8 cellular contexts compared by ENCODE assay signal in the genomic region with DNA sequence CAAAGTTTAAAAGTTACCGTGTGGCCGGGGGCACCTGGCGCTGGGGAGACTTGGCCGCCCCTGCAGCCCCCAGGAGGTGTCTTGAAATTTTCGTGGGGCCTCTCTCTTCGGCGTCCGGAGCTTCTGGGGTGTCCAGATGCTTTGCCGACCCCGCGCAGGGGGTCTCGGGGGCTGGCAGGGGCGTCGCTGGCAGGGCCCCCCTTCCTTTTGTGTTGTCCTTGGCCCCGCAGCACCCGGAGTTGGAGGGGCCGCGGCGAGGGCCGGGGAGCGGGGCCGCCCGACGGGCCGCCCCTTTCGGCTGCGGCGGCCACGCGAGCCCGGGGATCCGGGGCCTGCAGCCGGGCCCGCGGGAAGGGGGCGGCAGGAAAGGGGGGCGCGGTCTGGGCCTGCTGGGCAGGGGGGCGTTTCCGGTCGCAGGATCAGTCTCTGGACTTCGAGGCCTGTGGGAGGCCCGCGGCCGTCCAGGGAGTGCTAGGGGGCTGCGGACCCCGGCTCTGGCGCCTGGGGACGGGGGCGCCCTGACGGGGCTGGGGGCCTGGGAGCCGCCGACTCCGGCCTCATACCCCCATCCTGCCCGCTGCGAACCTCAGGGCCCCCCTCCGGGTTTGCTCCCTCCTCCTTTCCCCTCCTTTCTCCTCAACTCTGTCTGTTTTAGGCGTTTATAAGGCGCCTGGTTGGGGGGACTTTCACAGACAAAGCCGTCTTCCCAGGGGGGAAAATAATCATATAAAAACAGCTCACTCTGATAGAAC. TPM values are rescaled to one million over a fixed set of nuclear protein-coding genes. Genes with fewer than 3 reads are reported as not detected.
DNase-seq lines count a peak whose midpoint lies in the region; ATAC-seq, FAIRE-seq and TF ChIP-seq lines count a peak whose summit lies in the region.

No MANE protein-coding gene starts in this region.

- no peaks in the 10 kb centered on the region for H3K9me2 ChIP-seq in DOHH2 (replicated peaks; ENCODE audit: control insufficient read depth, low read length)

- DNase-seq in GM12878 (ENCODE audit: low read depth, low spot score) (no peak), iPS-NIHi7 (ENCODE audit: extremely low spot score) (peak; percentile 69), GF-D8 (lab: John Stamatoyannopoulos, UW) (no peak), islet precursor cell (no peak)
- peak; percentile 5 for DNase-seq in stimulated activated naive B cell treated with anti-CD40 and anti-IgM and Interleukin-4, amounts not matched to agents 10 μg/mL and 1 μg/mL and 100 μg/mL, for 72 hours

- H3K4me3 Mint-ChIP-seq in stimulated activated naive B cell treated with anti-CD40 and anti-IgM and Interleukin-4, amounts not matched to agents 10 μg/mL and 1 μg/mL and 100 μg/mL, for 72 hours: peak overlapping the region; percentile 84 to 85

- H3K4me1 ChIP-seq in DOHH2 (ENCODE audit: control insufficient read depth, low read length): peaks cover 16% of the 10 kb centered on the region
- peaks cover 25% of the 10 kb centered on the region for H3K4me1 ChIP-seq in KMS-11 (ENCODE audit: low read depth, poor library complexity, severe bottlenecking)
- H3K4me1 ChIP-seq in GM12878 (ENCODE audit: control insufficient read depth, insufficient read depth, low read length): peaks cover 4% of the 10 kb centered on the region

- TF ChIP-seq POLR2A in GM12878 (IDR thresholded peaks at IDR 0.05; ENCODE audit: low read depth, low read length): no peak

- H3K27ac ChIP-seq in DOHH2 (ENCODE audit: low read depth, low read length): peak overlapping the region; percentile 49
- peak overlapping the region; percentile 85 for H3K27ac ChIP-seq in KMS-11
- peak overlapping the region; percentile 91 for H3K27ac ChIP-seq in GM12878 (ENCODE audit: control insufficient read depth, insufficient read depth)

- 0 out of 3 replicates have a peak, but pooled peaks have one; percentile 3 for ATAC-seq in GM12878
- ATAC-seq in stimulated activated naive B cell treated with anti-CD40 and anti-IgM and Interleukin-4, amounts not matched to agents 10 μg/mL and 1 μg/mL and 100 μg/mL, for 72 hours (replicated peaks): peak; percentile 2 to 8
- ATAC-seq in HG02623 (IDR thresholded peaks at IDR 0.05; ENCODE audit: unreplicated experiment): no peak

- H2AFZ ChIP-seq in KMS-11 (ENCODE audit: low read depth) (peak overlapping the region; percentile 81), GM12878 (ENCODE audit: control insufficient read depth, low read depth, low read length) (no peak overlapping the region; the same call in 1 of the 2 replicates)

- BruUV-seq in GM12878 (replicated peaks; lab: Mats Ljungman, UMichigan): no TSS peak

- TF ChIP-seq EP300 in GM12878 (IDR thresholded peaks at IDR 0.05; ENCODE audit: borderline replicate concordance in 1 of 2, control insufficient read depth in 1 of 2, low read depth in 2 of 2, low read length in 2 of 2): no peak

- no peaks in the 10 kb centered on the region for H3K9me3 Mint-ChIP-seq in stimulated activated naive B cell treated with anti-CD40 and anti-IgM and Interleukin-4, amounts not matched to agents 10 μg/mL and 1 μg/mL and 100 μg/mL, for 72 hours

- H3K9ac ChIP-seq in KMS-11 (peak overlapping the region; percentile 99), GM12878 (ENCODE audit: control insufficient read depth, insufficient read depth, low read length) (peak overlapping the region; percentile 99)

- no peaks in the 10 kb centered on the region for H3K9me3 ChIP-seq in DOHH2 (ENCODE audit: control insufficient read depth, insufficient read depth, low read length)
- no peaks in the 10 kb centered on the region for H3K9me3 ChIP-seq in GM12878 (replicated peaks; ENCODE audit: control insufficient read depth, insufficient read depth, low read length)

- H3K27me3 Mint-ChIP-seq in stimulated activated naive B cell treated with anti-CD40 and anti-IgM and Interleukin-4, amounts not matched to agents 10 μg/mL and 1 μg/mL and 100 μg/mL, for 72 hours: no peaks in the 10 kb centered on the region

- H3K4me2 ChIP-seq in DOHH2 (ENCODE audit: low read length) (peak overlapping the region; percentile 93), KMS-11 (peak overlapping the region; percentile 99), GM12878 (ENCODE audit: control insufficient read depth, insufficient read depth) (peak overlapping the region; percentile 71)

- peaks cover 0 to 13% of the 10 kb centered on the region in 2 donors for H3K36me3 Mint-ChIP-seq in stimulated activated naive B cell treated with anti-CD40 and anti-IgM and Interleukin-4, amounts not matched to agents 10 μg/mL and 1 μg/mL and 100 μg/mL, for 72 hours

- intact Hi-C loops in GM12878 (cut with micrococcal nuclease; ENCODE audit: unreplicated experiment): loop anchor here (5.0 kb wide), 1 partner anchor 210 kb away; a partner anchor contains a TSS

- RAD21 ChIA-PET in GM12878 (lab: Charles Lee; ENCODE audit: unreplicated experiment): interaction anchor here (0.5 to 1.3 kb wide), 9 partner anchors 16 to 379 kb away, joined by 3 to 14 read pairs (median 4); a partner anchor contains a TSS

- TF ChIP-seq CTCF in DOHH2 (IDR thresholded peaks at IDR 0.05; ENCODE audit: low read depth, low read length, poor library complexity, severe bottlenecking) (no peak), KMS-11 (conservative IDR thresholded peaks at IDR 0.05; ENCODE audit: low read depth, low read length) (no peak), GM12878 (IDR thresholded peaks at IDR 0.05 in 2 of 3, conservative IDR thresholded peaks at IDR 0.05 in 1 of 3; ENCODE audit: control insufficient read depth in 2 of 3, extremely low read depth in 1 of 3, insufficient read depth in 1 of 3, low read depth in 3 of 3, low read length in 3 of 3) (no peak)

- H3K4me1 Mint-ChIP-seq in stimulated activated naive B cell treated with anti-CD40 and anti-IgM and Interleukin-4, amounts not matched to agents 10 μg/mL and 1 μg/mL and 100 μg/mL, for 72 hours: peaks cover 24 to 40% of the 10 kb centered on the region in 2 donors

- CTCF ChIA-PET in GM12878 (lab: Yijun Ruan, JAX): interaction anchor here (0.7 to 1.7 kb wide), 11 partner anchors 10 to 656 kb away, joined by 3 to 7 read pairs (median 3); a partner anchor contains a TSS

- H3K27ac Mint-ChIP-seq in stimulated activated naive B cell treated with anti-CD40 and anti-IgM and Interleukin-4, amounts not matched to agents 10 μg/mL and 1 μg/mL and 100 μg/mL, for 72 hours: peak overlapping the region; percentile 92

- FAIRE-seq in GM12878 (lab: Jason Lieb, UNC): no peak

- no peaks in the 10 kb centered on the region for H3F3A ChIP-seq in DOHH2 (ENCODE audit: control insufficient read depth, insufficient read depth)

- under 1% methylated on average over 51 of the region's 60 CpGs for WGBS in GM12878 (ENCODE audit: insufficient coverage, insufficient replicate concordance, low lambda C conversion rate, missing lambda C conversion rate)

- no peak for TF ChIP-seq RAD21 in GM12878 (IDR thresholded peaks at IDR 0.05; ENCODE audit: insufficient read depth, low read depth, low read length)

- H3K36me3 ChIP-seq in DOHH2 (ENCODE audit: control insufficient read depth, low read length): peaks cover 20% of the 10 kb centered on the region
- H3K36me3 ChIP-seq in KMS-11 (ENCODE audit: insufficient read depth): no peaks in the 10 kb centered on the region
- H3K36me3 ChIP-seq in GM12878 (ENCODE audit: control insufficient read depth in 2 of 2, insufficient read depth in 2 of 2, low read length in 1 of 2): no peaks in the 10 kb centered on the region; a peak in 1 of 4 replicates

- SMC1A ChIA-PET in GM12878 (lab: Charles Lee; ENCODE audit: uncharacterized antibody, unreplicated experiment): interaction anchor here (0.7 to 1.7 kb wide), 3 partner anchors 10 to 16 kb away, joined by 3 to 4 read pairs (median 3); a partner anchor contains a TSS

- H4K20me1 ChIP-seq in DOHH2 (ENCODE audit: control insufficient read depth, insufficient read depth, low read depth, low read length) (0 out of 2 replicates have a peak, but pooled peaks cover 9% of the 10 kb centered on the region), KMS-11 (ENCODE audit: insufficient read depth) (no peaks in the 10 kb centered on the region), GM12878 (ENCODE audit: control insufficient read depth, insufficient read depth) (no peaks in the 10 kb centered on the region)

- peaks cover 65% of the 10 kb centered on the region for H3K79me2 ChIP-seq in DOHH2 (ENCODE audit: control insufficient read depth, low read length)
- H3K79me2 ChIP-seq in KMS-11 (ENCODE audit: insufficient read depth, low read depth): peaks cover 66% of the 10 kb centered on the region
- peaks cover 52% of the 10 kb centered on the region for H3K79me2 ChIP-seq in GM12878 (ENCODE audit: control insufficient read depth, insufficient read depth, low read length)

- peak overlapping the region; percentile 90 for H3K4me3 ChIP-seq in DOHH2 (ENCODE audit: low read length)
- no peak overlapping the region for H3K4me3 ChIP-seq in KMS-11 (IDR thresholded peaks at IDR 0.05; ENCODE audit: insufficient read depth, low read depth, low read length)
- H3K4me3 ChIP-seq in GM12878: peak overlapping the region; percentile 93

- POLR2A ChIA-PET in GM12878 (lab: Charles Lee): interaction anchor here (1.0 to 3.3 kb wide), 5 partner anchors 14 to 287 kb away, joined by 3 to 19 read pairs (median 6); a partner anchor contains a TSS

- no peaks in the 10 kb centered on the region for H3K27me3 ChIP-seq in DOHH2 (ENCODE audit: control insufficient read depth, low read length)
- no peaks in the 10 kb centered on the region for H3K27me3 ChIP-seq in KMS-11 (ENCODE audit: insufficient read depth, low read depth)
- H3K27me3 ChIP-seq in GM12878 (replicated peaks in 1 of 2; ENCODE audit: control insufficient read depth in 2 of 2, insufficient read depth in 2 of 2, low read length in 1 of 2): no peaks in the 10 kb centered on the region

- in situ Hi-C loops in GM12878 (cut with MboI): no loop called here

RNA-seq across cellular contexts. Expression of a gene that starts 0.9 kb away (rescaled TPM):
- total RNA-seq in GM12878 (2013; cell fraction: nucleolus; rRNA removed): 48.7 and 51.1 TPM in 2 replicates
- total RNA-seq in GM12878 (2014; rRNA removed): 30.8 and 37.1 TPM in 2 replicates
- total RNA-seq in GM12878 (2014; rRNA removed; fragmentation: Illumina TruSeq; extraction: Trizol): 21.7 and 23.6 TPM in 2 replicates
- 50.0 and 52.3 TPM in 2 replicates for total RNA-seq in GM12878 (2021)
- 10.2 TPM for polyA plus RNA-seq in GM12878 (2011; ENCODE audit: low read depth)
- polyA plus RNA-seq in GM12878 (2011; rRNA removed): 10.2 and 21.3 TPM in 2 replicates
- 18.3 and 25.4 TPM in 2 replicates for polyA plus RNA-seq in GM12878 (2011; cell fraction: cytosol; rRNA removed)
- polyA plus RNA-seq in GM12878 (2011; cell fraction: nucleus; rRNA removed): 52.6 and 69.5 TPM in 2 replicates
- 21.1 and 24.8 TPM in 2 replicates for polyA plus RNA-seq in GM12878 (2012)
- polyA plus RNA-seq in GM12878 (2014; fragmentation: Illumina TruSeq; extraction: Trizol): 11.5 and 24.7 TPM in 2 replicates
- under 1 TPM; 0.26 to 0.34 TPM for polyA plus RNA-seq in GM12878 (2014; fragmentation: Nextera tagmentation; extraction: Ambion mirVana)
- 39.0 and 47.9 TPM in 2 replicates for polyA plus RNA-seq in GM12878 (2014; rRNA removed)
- 1 to 10 TPM; 4.4 to 5.4 TPM for polyA plus RNA-seq in GM12878 (2016; fragmentation: Nextera tagmentation; extraction: Ambion mirVana)
- polyA minus RNA-seq in GM12878 (2011; rRNA and poly(A)+ RNA removed): 18.4 and 31.2 TPM in 2 replicates
- 13.2 and 14.3 TPM in 2 replicates for polyA minus RNA-seq in GM12878 (2011; cell fraction: cytosol; rRNA and poly(A)+ RNA removed)
- 8.5 and 15.5 TPM in 2 replicates for polyA minus RNA-seq in GM12878 (2011; cell fraction: nucleus; rRNA and poly(A)+ RNA removed)

RNA-seq across cellular contexts. Expression of a gene that starts 16.2 kb away (rescaled TPM):
- total RNA-seq in GM12878 (2013; cell fraction: nucleolus; rRNA removed): 33.3 and 37.6 TPM in 2 replicates
- total RNA-seq in GM12878 (2014; rRNA removed): 52.2 and 65.3 TPM in 2 replicates
- total RNA-seq in GM12878 (2014; rRNA removed; fragmentation: Illumina TruSeq; extraction: Trizol): 36.1 and 40.3 TPM in 2 replicates
- total RNA-seq in GM12878 (2021): 103 and 109 TPM in 2 replicates
- polyA plus RNA-seq in GM12878 (2011; ENCODE audit: low read depth): 18.4 TPM
- 34.3 and 55.1 TPM in 2 replicates for polyA plus RNA-seq in GM12878 (2011; rRNA removed)
- polyA plus RNA-seq in GM12878 (2011; cell fraction: cytosol; rRNA removed): 94.6 and 118 TPM in 2 replicates
- 86.8 and 134 TPM in 2 replicates for polyA plus RNA-seq in GM12878 (2011; cell fraction: nucleus; rRNA removed)
- 33.3 and 36.4 TPM in 2 replicates for polyA plus RNA-seq in GM12878 (2012)
- 31.6 and 41.7 TPM in 2 replicates for polyA plus RNA-seq in GM12878 (2014; fragmentation: Illumina TruSeq; extraction: Trizol)
- 1 to 10 TPM; 2.5 to 9.1 TPM for polyA plus RNA-seq in GM12878 (2014; fragmentation: Nextera tagmentation; extraction: Ambion mirVana)
- polyA plus RNA-seq in GM12878 (2014; rRNA removed): 82.2 and 99.1 TPM in 2 replicates
- 10 to 100 TPM; 77.1 to 80.8 TPM for polyA plus RNA-seq in GM12878 (2016; fragmentation: Nextera tagmentation; extraction: Ambion mirVana)
- polyA minus RNA-seq in GM12878 (2011; rRNA and poly(A)+ RNA removed): 67.0 and 100 TPM in 2 replicates
- 36.2 and 43.8 TPM in 2 replicates for polyA minus RNA-seq in GM12878 (2011; cell fraction: cytosol; rRNA and poly(A)+ RNA removed)
- 17.5 and 34.1 TPM in 2 replicates for polyA minus RNA-seq in GM12878 (2011; cell fraction: nucleus; rRNA and poly(A)+ RNA removed)

Comparison
In these comparisons a context has a peak if more than half of its experiments do, and no peak if none do; other contexts are left out.
1. DNase-seq: peak in iPS-NIHi7 (single experiment) and stimulated activated naive B cell treated with anti-CD40 and anti-IgM and Interleukin-4, amounts not matched to agents 10 μg/mL and 1 μg/mL and 100 μg/mL, for 72 hours (single experiment); none in GM12878 (single experiment), GF-D8 (single experiment) and islet precursor cell (single experiment).
2. Peak in every context shown above with its lines, with median percentiles within 50 percentile points of each other: H3K27ac ChIP-seq and H3K4me2 ChIP-seq.